In genomic region chr2:104820126-104820525, GRCh38 we compare ENCODE assay signal across 31 cellular contexts. TPM values are rescaled to one million over a fixed set of nuclear protein-coding genes. Genes with fewer than 3 reads are reported as not detected.
"Had no signal": no experiment of that assay in that cellular context is flagged by ENCODE, and none has a peak within 500 bp of the region (broad histone marks: within the 10 kb centered on the region; RNA-seq: fewer than 3 reads in every experiment).

No MANE protein-coding gene starts in this region.

- H3K36me3 ChIP-seq: colonic mucosa, esophagus squamous epithelium, gastrocnemius medialis, heart right ventricle, left lung, lower lobe of right lung had no signal

- H3K9me3 ChIP-seq: colonic mucosa, esophagus squamous epithelium, gastrocnemius medialis, heart right ventricle, left lung, lower lobe of right lung, mucosa of descending colon had no signal

- DNase-seq: colonic mucosa; cortex of kidney; effector CD8-positive, alpha-beta T cell; effector memory CD8-positive, alpha-beta T cell; endodermal cell; erythroblast; esophagus squamous epithelium; foreskin fibroblast; foreskin melanocyte; gastrocnemius medialis; heart right ventricle; hypothalamus; left cardiac atrium; left lung; left ventricle myocardium superior; lower lobe of right lung; mesenchymal stem cell; mucosa of descending colon; naive B cell; naive thymus-derived CD8-positive, alpha-beta T cell had no signal

- FAIRE-seq: endometrium, islet of Langerhans, keratinocyte had no signal

- H3K4me1 ChIP-seq: colonic mucosa, esophagus squamous epithelium, gastrocnemius medialis, heart right ventricle, left lung, lower lobe of right lung had no signal

- H3K4me3 ChIP-seq: colonic mucosa, esophagus squamous epithelium, gastrocnemius medialis, heart right ventricle, hepatocyte, left lung, lower lobe of right lung, mucosa of descending colon had no signal

- H3K27me3 ChIP-seq: colonic mucosa, gastrocnemius medialis, hepatocyte had no signal

- H3K27ac ChIP-seq: colonic mucosa, epithelial cell of prostate, esophagus squamous epithelium, gastrocnemius medialis, heart right ventricle, hepatocyte, left lung, lower lobe of right lung had no signal

RNA-seq across cellular contexts. Expression of gene POU3F3, which starts 33.8 kb away (rescaled TPM):
- total RNA-seq: dermis microvascular lymphatic vessel endothelial cell; endodermal cell; esophagus mucosa; gastrocnemius medialis; hepatocyte; left lung; left ventricle myocardium superior; lower lobe of right lung; lung microvascular endothelial cell; mesenteric fat pad; mesothelial cell of epicardium; myocyte; naive thymus-derived CD8-positive, alpha-beta T cell had no signal
